In the genomic region with DNA sequence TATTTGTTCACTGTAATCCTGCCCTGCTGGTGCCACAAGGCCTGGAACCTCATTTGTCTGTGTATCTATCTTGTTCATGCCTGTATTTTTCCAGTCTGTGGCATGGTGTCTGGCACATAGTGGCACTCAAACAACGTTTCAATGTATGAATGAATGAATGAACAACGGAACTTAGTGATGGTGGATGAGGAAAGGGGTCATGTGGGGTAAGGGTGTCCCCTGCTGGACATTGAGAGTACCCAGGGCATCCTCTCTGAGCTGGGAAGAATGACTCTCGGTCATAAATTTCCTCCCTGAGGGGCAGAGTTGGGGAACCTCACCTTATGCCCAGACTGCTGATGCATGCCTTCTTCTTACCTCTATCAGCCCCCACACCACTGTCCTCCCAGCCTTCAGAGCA, we compare ENCODE assay signal across 8 cellular contexts. TPM values are rescaled to one million over a fixed set of nuclear protein-coding genes. Genes with fewer than 3 reads are reported as not detected.
A peak's percentile ranks its signal among the peaks of the same experiment; 100 is the strongest.
DNase-seq lines count a peak whose midpoint lies in the region; ATAC-seq and TF ChIP-seq lines count a peak whose summit lies in the region.

No MANE protein-coding gene starts in this region.

- no peaks in the 10 kb centered on the region for H3K36me3 Mint-ChIP-seq in activated CD8-positive, alpha-beta T cell treated with anti-CD3 and anti-CD28 coated beads for 36 hours (ENCODE audit: low read depth)

- H3K27ac ChIP-seq in thyroid gland: no peak overlapping the region

- CTCF ChIA-PET in activated CD8-positive, alpha-beta T cell treated with anti-CD3 and anti-CD28 coated beads for 36 hours (lab: Charles Lee): interaction anchor here (0.7 to 4.2 kb wide), 21 partner anchors 9 to 290 kb away, joined by 3 to 30 read pairs (median 4); partner anchors contain the start of genes CD52 and CEP85

- POLR2A ChIA-PET in activated CD8-positive, alpha-beta T cell treated with anti-CD3 and anti-CD28 coated beads for 36 hours (lab: Charles Lee): interaction anchor here (1.0 to 1.9 kb wide), 2 partner anchors 13 to 103 kb away, joined by 3 to 6 read pairs; no protein-coding TSS in a partner anchor

- H3K4me1 Mint-ChIP-seq in activated CD8-positive, alpha-beta T cell treated with anti-CD3 and anti-CD28 coated beads for 36 hours (ENCODE audit: low read depth): peaks cover 40% of the 10 kb centered on the region

- H3K9me3 ChIP-seq in thyroid gland: no peaks in the 10 kb centered on the region

- no peak overlapping the region for H3K27ac Mint-ChIP-seq in activated CD8-positive, alpha-beta T cell treated with anti-CD3 and anti-CD28 coated beads for 36 hours

- DNase-seq in activated T-cell treated with anti-CD3 and anti-CD28 coated beads for 24 hours (ENCODE audit: low read depth) (peak; percentile 18), activated T-cell treated with anti-CD3 and anti-CD28 coated beads for 4 hours (no peak), MV-4-11 (lab: John Stamatoyannopoulos, UW) (peak; percentile 62), iPS-NIHi7 (ENCODE audit: extremely low spot score) (peak; percentile 80), epidermal melanocyte (ENCODE audit: insufficient read length, low spot score) (no peak), thyroid gland (no peak)
- DNase-seq in activated CD8-positive, alpha-beta T cell treated with anti-CD3 and anti-CD28 coated beads for 36 hours: peak; percentile 71

- TF ChIP-seq POLR2A in thyroid gland (IDR thresholded peaks at IDR 0.05): no peak

- intact Hi-C loops in activated CD8-positive, alpha-beta T cell treated with anti-CD3 and anti-CD28 coated beads for 36 hours (cut with micrococcal nuclease): loop anchor here (5.0 kb wide), 1 partner anchor 34 kb away; no protein-coding TSS in a partner anchor
- intact Hi-C loops in thyroid gland (cut with DNase I): no loop called here

- no peaks in the 10 kb centered on the region for H3K27me3 Mint-ChIP-seq in activated CD8-positive, alpha-beta T cell treated with anti-CD3 and anti-CD28 coated beads for 36 hours

- WGBS in thyroid gland, 2 donors: 6 to 15% methylated on average over 3 of the region's 3 CpGs

- H3K4me3 Mint-ChIP-seq in activated CD8-positive, alpha-beta T cell treated with anti-CD3 and anti-CD28 coated beads for 36 hours: no peak overlapping the region

- H3K27me3 ChIP-seq in thyroid gland: no peaks in the 10 kb centered on the region

- no peaks in the 10 kb centered on the region for H3K36me3 ChIP-seq in thyroid gland

- TF ChIP-seq CTCF in activated CD8-positive, alpha-beta T cell treated with anti-CD3 and anti-CD28 coated beads for 36 hours (IDR thresholded peaks at IDR 0.05): peak; percentile 82
- TF ChIP-seq CTCF in thyroid gland (IDR thresholded peaks at IDR 0.05): peak in 2 of 6 experiments; percentile 8 to 15

- no peaks in the 10 kb centered on the region for H3K4me1 ChIP-seq in thyroid gland

- no peak overlapping the region for H3K4me3 ChIP-seq in thyroid gland (replicated peaks in 1 of 3)

- ATAC-seq in activated CD8-positive, alpha-beta T cell treated with anti-CD3 and anti-CD28 coated beads for 36 hours: peak; percentile 69
- ATAC-seq in GM18517 (IDR thresholded peaks at IDR 0.05; ENCODE audit: unreplicated experiment): no peak

- no peaks in the 10 kb centered on the region for H3K9me3 Mint-ChIP-seq in activated CD8-positive, alpha-beta T cell treated with anti-CD3 and anti-CD28 coated beads for 36 hours

RNA-seq across cellular contexts. Expression of gene ZNF683, which starts 18.9 kb away (rescaled TPM):
- 1 to 10 TPM in 1 of 2 experiments, under 1 TPM in 1; 0.69 to 1.3 TPM for total RNA-seq in activated CD8-positive, alpha-beta T cell treated with anti-CD3 and anti-CD28 coated beads for 36 hours
- total RNA-seq in thyroid gland: under 1 TPM in 1 of 4 donors, not detected in 3; 0.59 TPM

RNA-seq across cellular contexts. Expression of gene LIN28A, which starts 19.2 kb away (rescaled TPM):
- total RNA-seq in activated CD8-positive, alpha-beta T cell treated with anti-CD3 and anti-CD28 coated beads for 36 hours: not detected
- total RNA-seq in thyroid gland: not detected

RNA-seq across cellular contexts. Expression of gene CRYBG2, which starts 37.5 kb away (rescaled TPM):
- total RNA-seq in activated CD8-positive, alpha-beta T cell treated with anti-CD3 and anti-CD28 coated beads for 36 hours: 1 to 10 TPM; 4.5 to 6.4 TPM
- total RNA-seq in thyroid gland: not detected

RNA-seq across cellular contexts. Expression of gene DHDDS, which starts 40.7 kb away (rescaled TPM):
- 10 to 100 TPM; 33.3 to 36.9 TPM for total RNA-seq in activated CD8-positive, alpha-beta T cell treated with anti-CD3 and anti-CD28 coated beads for 36 hours
- 10 to 100 TPM; 36.5 to 66.7 (median 52.0) TPM for total RNA-seq in thyroid gland

Comparison
In these comparisons a context has a peak if more than half of its experiments do, and no peak if none do; other contexts are left out.
1. DNase-seq: peak in activated T-cell treated with anti-CD3 and anti-CD28 coated beads for 24 hours (single experiment), MV-4-11 (single experiment), activated CD8-positive, alpha-beta T cell treated with anti-CD3 and anti-CD28 coated beads for 36 hours (single experiment) and iPS-NIHi7 (single experiment); none in activated T-cell treated with anti-CD3 and anti-CD28 coated beads for 4 hours (single experiment), epidermal melanocyte (single experiment) and thyroid gland (0 of 2).
2. RNA of gene CRYBG2, which starts 37.5 kb away (total RNA-seq): 4.5 to 6.4 TPM in activated CD8-positive, alpha-beta T cell treated with anti-CD3 and anti-CD28 coated beads for 36 hours; not detected in thyroid gland; every median in the first group is over 4 times any median in the second.